Comparison of ENCODE assay signal across 20 cellular contexts in genomic region chr2:129766594-129766993, GRCh38.
"Had no signal": no experiment of that assay in that cellular context is flagged by ENCODE, and none has a peak within 500 bp of the region (broad histone marks: within the 10 kb centered on the region; RNA-seq: fewer than 3 reads in every experiment).

No MANE protein-coding gene starts in this region.

- H3K4me1 Mint-ChIP-seq: activated B cell treated with CpG ODN at 0.5 μM for 24 hours; activated CD8-positive, alpha-beta memory T cell treated with anti-CD3 and anti-CD28 coated beads, Interleukin-2, amount 10 ng/mL, durations not matched to agents 7 days and 5 days; stimulated activated memory B cell treated with anti-CD40 and anti-IgM and Interleukin-4, amounts not matched to agents 10 μg/mL and 1 μg/mL and 100 μg/mL, for 72 hours had no signal

- H3K9me3 ChIP-seq: psoas muscle, thoracic aorta, upper lobe of right lung had no signal

- FAIRE-seq: bronchial epithelial cell, endothelial cell of umbilical vein, keratinocyte had no signal

- DNase-seq: activated B cell treated with CpG ODN at 0.5 μM for 24 hours; activated CD4-positive, alpha-beta memory T cell treated with anti-CD3 and anti-CD28 coated beads for 36 hours; activated CD4-positive, alpha-beta T cell treated with anti-CD3 and anti-CD28 coated beads for 4 hours; effector CD8-positive, alpha-beta T cell; hippocampal formation; psoas muscle; stimulated activated CD4-positive, alpha-beta T cell treated with anti-CD3 and anti-CD28 coated beads, Interleukin-4, amount 100 ng/mL, for 1 hour; upper lobe of right lung had no signal

- H3K27me3 ChIP-seq: upper lobe of right lung had no signal

- H3K4me3 ChIP-seq: lung, psoas muscle, smooth muscle cell, thoracic aorta, upper lobe of right lung had no signal

- H3K27ac Mint-ChIP-seq: activated B cell treated with CpG ODN at 0.5 μM for 24 hours; activated CD4-positive, alpha-beta memory T cell treated with anti-CD3 and anti-CD28 coated beads for 36 hours; activated CD8-positive, alpha-beta memory T cell treated with anti-CD3 and anti-CD28 coated beads, Interleukin-2, amount 10 ng/mL, durations not matched to agents 7 days and 5 days; activated naive CD8-positive, alpha-beta T cell; stimulated activated memory B cell treated with anti-CD40 and anti-IgM and Interleukin-4, amounts not matched to agents 10 μg/mL and 1 μg/mL and 100 μg/mL, for 72 hours; T-helper 2 cell treated with Interferon-gamma antibody and Interleukin-4, amounts not matched to agents 5 μg/mL and 100 μg/mL, for 36 hours had no signal

- H3K27ac ChIP-seq: psoas muscle, thoracic aorta, upper lobe of right lung had no signal

- ATAC-seq: activated CD8-positive, alpha-beta memory T cell treated with anti-CD3 and anti-CD28 coated beads, Interleukin-2, amount 10 ng/mL, durations not matched to agents 7 days and 5 days; left lobe of liver; psoas muscle; stimulated activated memory B cell treated with anti-CD40 and anti-IgM and Interleukin-4, amounts not matched to agents 10 μg/mL and 1 μg/mL and 100 μg/mL, for 72 hours; upper lobe of right lung had no signal

- H3K36me3 Mint-ChIP-seq: activated CD4-positive, alpha-beta memory T cell treated with anti-CD3 and anti-CD28 coated beads for 36 hours; activated CD8-positive, alpha-beta memory T cell treated with anti-CD3 and anti-CD28 coated beads, Interleukin-2, amount 10 ng/mL, durations not matched to agents 7 days and 5 days; activated naive CD8-positive, alpha-beta T cell; mesothelial cell of epicardium; stimulated activated memory B cell treated with anti-CD40 and anti-IgM and Interleukin-4, amounts not matched to agents 10 μg/mL and 1 μg/mL and 100 μg/mL, for 72 hours had no signal

- H3K4me3 Mint-ChIP-seq: activated B cell treated with CpG ODN at 0.5 μM for 24 hours; activated CD4-positive, alpha-beta memory T cell treated with anti-CD3 and anti-CD28 coated beads for 36 hours; activated CD8-positive, alpha-beta memory T cell treated with anti-CD3 and anti-CD28 coated beads, Interleukin-2, amount 10 ng/mL, durations not matched to agents 7 days and 5 days; activated naive CD8-positive, alpha-beta T cell; mesothelial cell of epicardium; stimulated activated memory B cell treated with anti-CD40 and anti-IgM and Interleukin-4, amounts not matched to agents 10 μg/mL and 1 μg/mL and 100 μg/mL, for 72 hours; T-helper 2 cell treated with Interferon-gamma antibody and Interleukin-4, amounts not matched to agents 5 μg/mL and 100 μg/mL, for 36 hours had no signal

- H3K4me2 ChIP-seq: smooth muscle cell had no signal

- H3K36me3 ChIP-seq: thoracic aorta, upper lobe of right lung had no signal

- H3K27me3 Mint-ChIP-seq: activated CD8-positive, alpha-beta memory T cell treated with anti-CD3 and anti-CD28 coated beads, Interleukin-2, amount 10 ng/mL, durations not matched to agents 7 days and 5 days had no signal

- H3K4me1 ChIP-seq: psoas muscle, upper lobe of right lung had no signal

- H3K9me3 Mint-ChIP-seq: activated B cell treated with CpG ODN at 0.5 μM for 24 hours; activated CD4-positive, alpha-beta memory T cell treated with anti-CD3 and anti-CD28 coated beads for 36 hours; mesothelial cell of epicardium; T-helper 2 cell treated with Interferon-gamma antibody and Interleukin-4, amounts not matched to agents 5 μg/mL and 100 μg/mL, for 36 hours had no signal
